1 cellular context compared by ENCODE assay signal in the genomic region with DNA sequence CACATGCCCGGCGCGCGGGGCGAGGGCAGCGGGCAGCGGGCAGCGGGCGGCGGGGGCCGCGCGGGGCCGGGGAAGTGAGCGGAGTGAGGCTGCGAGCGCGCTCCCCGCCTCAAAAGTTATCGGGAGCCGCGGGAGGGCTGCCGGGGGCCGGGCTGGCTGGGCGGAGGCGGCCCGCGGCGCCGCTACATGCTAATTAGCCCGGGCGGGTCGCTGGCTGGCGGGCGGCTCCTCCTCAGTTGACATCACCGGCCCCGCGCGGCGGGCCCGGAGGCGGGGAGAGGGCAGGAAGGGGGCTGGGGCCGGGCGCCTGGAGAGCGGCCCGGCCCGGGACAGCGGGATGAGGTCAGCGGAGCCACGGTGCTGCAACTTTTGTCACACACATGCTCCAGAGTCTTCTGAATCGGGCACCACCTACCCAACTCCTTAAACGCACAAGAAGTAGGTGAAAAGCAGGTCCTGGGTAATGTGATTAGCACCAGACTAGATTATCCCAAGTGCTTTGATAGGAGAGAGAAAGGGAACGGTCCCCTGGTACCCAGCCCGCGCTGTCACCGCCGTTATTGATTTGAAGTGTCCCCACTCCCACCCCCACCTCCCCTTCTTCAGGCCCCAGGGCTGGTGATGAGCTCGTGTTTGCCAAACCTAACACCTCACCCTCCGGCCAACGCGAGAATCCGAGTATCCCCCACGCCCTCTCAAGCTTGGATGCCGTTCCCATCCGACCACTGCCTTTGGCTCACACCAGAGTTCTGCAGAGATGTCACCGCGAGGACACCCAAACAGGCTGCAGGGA.
TF ChIP-seq lines count a peak whose summit lies in the region.

A gene with protein sequence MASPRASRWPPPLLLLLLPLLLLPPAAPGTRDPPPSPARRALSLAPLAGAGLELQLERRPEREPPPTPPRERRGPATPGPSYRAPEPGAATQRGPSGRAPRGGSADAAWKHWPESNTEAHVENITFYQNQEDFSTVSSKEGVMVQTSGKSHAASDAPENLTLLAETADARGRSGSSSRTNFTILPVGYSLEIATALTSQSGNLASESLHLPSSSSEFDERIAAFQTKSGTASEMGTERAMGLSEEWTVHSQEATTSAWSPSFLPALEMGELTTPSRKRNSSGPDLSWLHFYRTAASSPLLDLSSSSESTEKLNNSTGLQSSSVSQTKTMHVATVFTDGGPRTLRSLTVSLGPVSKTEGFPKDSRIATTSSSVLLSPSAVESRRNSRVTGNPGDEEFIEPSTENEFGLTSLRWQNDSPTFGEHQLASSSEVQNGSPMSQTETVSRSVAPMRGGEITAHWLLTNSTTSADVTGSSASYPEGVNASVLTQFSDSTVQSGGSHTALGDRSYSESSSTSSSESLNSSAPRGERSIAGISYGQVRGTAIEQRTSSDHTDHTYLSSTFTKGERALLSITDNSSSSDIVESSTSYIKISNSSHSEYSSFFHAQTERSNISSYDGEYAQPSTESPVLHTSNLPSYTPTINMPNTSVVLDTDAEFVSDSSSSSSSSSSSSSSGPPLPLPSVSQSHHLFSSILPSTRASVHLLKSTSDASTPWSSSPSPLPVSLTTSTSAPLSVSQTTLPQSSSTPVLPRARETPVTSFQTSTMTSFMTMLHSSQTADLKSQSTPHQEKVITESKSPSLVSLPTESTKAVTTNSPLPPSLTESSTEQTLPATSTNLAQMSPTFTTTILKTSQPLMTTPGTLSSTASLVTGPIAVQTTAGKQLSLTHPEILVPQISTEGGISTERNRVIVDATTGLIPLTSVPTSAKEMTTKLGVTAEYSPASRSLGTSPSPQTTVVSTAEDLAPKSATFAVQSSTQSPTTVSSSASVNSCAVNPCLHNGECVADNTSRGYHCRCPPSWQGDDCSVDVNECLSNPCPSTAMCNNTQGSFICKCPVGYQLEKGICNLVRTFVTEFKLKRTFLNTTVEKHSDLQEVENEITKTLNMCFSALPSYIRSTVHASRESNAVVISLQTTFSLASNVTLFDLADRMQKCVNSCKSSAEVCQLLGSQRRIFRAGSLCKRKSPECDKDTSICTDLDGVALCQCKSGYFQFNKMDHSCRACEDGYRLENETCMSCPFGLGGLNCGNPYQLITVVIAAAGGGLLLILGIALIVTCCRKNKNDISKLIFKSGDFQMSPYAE (N-terminal part only) (minus strand): TSS at position 85 of the 793 bp plus-strand sequence. CDS start 107 bp downstream, outside the sequence.

TF ChIP-seq in SK-N-SH, 30 proteins besides CTCF, POLR2A, EP300 and RAD21:
- TF ChIP-seq RXRA (IDR thresholded peaks at IDR 0.05; ENCODE audit: borderline replicate concordance, low read depth) (no peak), TAF1 (IDR thresholded peaks at IDR 0.05; ENCODE audit: borderline replicate concordance, low read depth, low read length) (no peak), POLR2AphosphoS5 (IDR thresholded peaks at IDR 0.05; ENCODE audit: low read depth, low read length) (0 out of 2 replicates have a peak, but pooled peaks have one; percentile 14), YY1 (IDR thresholded peaks at IDR 0.05; ENCODE audit: low read depth) (no peak), MEF2A (IDR thresholded peaks at IDR 0.05; ENCODE audit: borderline replicate concordance, low read depth) (no peak)
- TF ChIP-seq, protein P1, sequence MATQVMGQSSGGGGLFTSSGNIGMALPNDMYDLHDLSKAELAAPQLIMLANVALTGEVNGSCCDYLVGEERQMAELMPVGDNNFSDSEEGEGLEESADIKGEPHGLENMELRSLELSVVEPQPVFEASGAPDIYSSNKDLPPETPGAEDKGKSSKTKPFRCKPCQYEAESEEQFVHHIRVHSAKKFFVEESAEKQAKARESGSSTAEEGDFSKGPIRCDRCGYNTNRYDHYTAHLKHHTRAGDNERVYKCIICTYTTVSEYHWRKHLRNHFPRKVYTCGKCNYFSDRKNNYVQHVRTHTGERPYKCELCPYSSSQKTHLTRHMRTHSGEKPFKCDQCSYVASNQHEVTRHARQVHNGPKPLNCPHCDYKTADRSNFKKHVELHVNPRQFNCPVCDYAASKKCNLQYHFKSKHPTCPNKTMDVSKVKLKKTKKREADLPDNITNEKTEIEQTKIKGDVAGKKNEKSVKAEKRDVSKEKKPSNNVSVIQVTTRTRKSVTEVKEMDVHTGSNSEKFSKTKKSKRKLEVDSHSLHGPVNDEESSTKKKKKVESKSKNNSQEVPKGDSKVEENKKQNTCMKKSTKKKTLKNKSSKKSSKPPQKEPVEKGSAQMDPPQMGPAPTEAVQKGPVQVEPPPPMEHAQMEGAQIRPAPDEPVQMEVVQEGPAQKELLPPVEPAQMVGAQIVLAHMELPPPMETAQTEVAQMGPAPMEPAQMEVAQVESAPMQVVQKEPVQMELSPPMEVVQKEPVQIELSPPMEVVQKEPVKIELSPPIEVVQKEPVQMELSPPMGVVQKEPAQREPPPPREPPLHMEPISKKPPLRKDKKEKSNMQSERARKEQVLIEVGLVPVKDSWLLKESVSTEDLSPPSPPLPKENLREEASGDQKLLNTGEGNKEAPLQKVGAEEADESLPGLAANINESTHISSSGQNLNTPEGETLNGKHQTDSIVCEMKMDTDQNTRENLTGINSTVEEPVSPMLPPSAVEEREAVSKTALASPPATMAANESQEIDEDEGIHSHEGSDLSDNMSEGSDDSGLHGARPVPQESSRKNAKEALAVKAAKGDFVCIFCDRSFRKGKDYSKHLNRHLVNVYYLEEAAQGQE (IDR thresholded peaks at IDR 0.05; ENCODE audit: low read depth, low read length), result no peak
- TF ChIP-seq, protein P2, sequence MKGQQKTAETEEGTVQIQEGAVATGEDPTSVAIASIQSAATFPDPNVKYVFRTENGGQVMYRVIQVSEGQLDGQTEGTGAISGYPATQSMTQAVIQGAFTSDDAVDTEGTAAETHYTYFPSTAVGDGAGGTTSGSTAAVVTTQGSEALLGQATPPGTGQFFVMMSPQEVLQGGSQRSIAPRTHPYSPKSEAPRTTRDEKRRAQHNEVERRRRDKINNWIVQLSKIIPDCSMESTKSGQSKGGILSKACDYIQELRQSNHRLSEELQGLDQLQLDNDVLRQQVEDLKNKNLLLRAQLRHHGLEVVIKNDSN (IDR thresholded peaks at IDR 0.05; ENCODE audit: borderline replicate concordance, low read depth), result no peak
- TF ChIP-seq, protein P3, sequence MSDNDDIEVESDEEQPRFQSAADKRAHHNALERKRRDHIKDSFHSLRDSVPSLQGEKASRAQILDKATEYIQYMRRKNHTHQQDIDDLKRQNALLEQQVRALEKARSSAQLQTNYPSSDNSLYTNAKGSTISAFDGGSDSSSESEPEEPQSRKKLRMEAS (IDR thresholded peaks at IDR 0.05; ENCODE audit: low read depth), result peak; percentile 39; the same call in 1 of the 2 replicates
